In genomic region chr12:113181975-113182374, GRCh38 we compare ENCODE assay signal across 1 cellular context.
TF ChIP-seq lines count a peak whose summit lies in the region.

No MANE protein-coding gene starts in this region.

TF ChIP-seq in HepG2, 621 proteins besides CTCF, POLR2A, EP300 and RAD21:
- TF ChIP-seq ZNF512 (CRISPR knock-in tag; IDR thresholded peaks at IDR 0.05) (no peak), ZNF629 (CRISPR knock-in tag; conservative IDR thresholded peaks at IDR 0.05) (peak; percentile 90), ZNF841 (CRISPR knock-in tag; IDR thresholded peaks at IDR 0.05; ENCODE audit: borderline replicate concordance) (no peak), ZMYM3 (CRISPR knock-in tag; IDR thresholded peaks at IDR 0.05) (0 out of 2 replicates have a peak, but pooled peaks have one; percentile 33)
